In genomic region chr2:45821558-45822271, GRCh38 we compare ENCODE assay signal across 9 cellular contexts.
DNase-seq lines count a peak whose midpoint lies in the region; ATAC-seq and TF ChIP-seq lines count a peak whose summit lies in the region.
"Had no signal": no experiment of that assay in that cellular context is flagged by ENCODE, and none has a peak within 500 bp of the region (broad histone marks: within the 10 kb centered on the region; RNA-seq: fewer than 3 reads in every experiment).

No MANE protein-coding gene starts in this region.

- no TSS peak for BruUV-seq in PC-3 (replicated peaks; lab: Mats Ljungman, UMichigan)

- H3K27ac ChIP-seq in PC-3 (ENCODE audit: low read length) (peak overlapping the region; percentile 39), foreskin keratinocyte (no peak overlapping the region)

- no peaks in the 10 kb centered on the region for H3F3A ChIP-seq in PC-3 (ENCODE audit: low read length, unreplicated experiment)

- intact Hi-C loops in PC-3 (cut with micrococcal nuclease), result no loop called here

- H3K4me3 ChIP-seq in PC-3 (ENCODE audit: low read length), result peak overlapping the region; percentile 34; the same call in 1 of the 2 replicates

- H3K79me2 ChIP-seq in PC-3 (ENCODE audit: low read length), result no peaks in the 10 kb centered on the region

- no peaks in the 10 kb centered on the region for H4K20me1 ChIP-seq in PC-3 (ENCODE audit: low read length)

- peak; percentile 74 for ATAC-seq in PC-3
- peak; percentile 54 for ATAC-seq in foreskin keratinocyte
- no peak for ATAC-seq in HG03342 (IDR thresholded peaks at IDR 0.05; ENCODE audit: unreplicated experiment)

- H3K9me3 ChIP-seq in PC-3 (ENCODE audit: low read length), result no peaks in the 10 kb centered on the region

- CTCF ChIA-PET in PC-3 (lab: Charles Lee), result no interaction called here

- peak overlapping the region; percentile 72 for H3K4me2 ChIP-seq in PC-3 (ENCODE audit: low read length)

- POLR2A ChIA-PET in PC-3 (lab: Charles Lee; ENCODE audit: unreplicated experiment), result no interaction called here

- DNase-seq in Daoy (ENCODE audit: low read depth), result peak; percentile 83
- peak; percentile 89 for DNase-seq in PC-3
- DNase-seq in foreskin keratinocyte, result peak; percentile 32 to 61
- peak; percentile 89 for DNase-seq in renal cortical epithelial cell (ENCODE audit: low read depth)
- no peak for DNase-seq in effector CD4-positive, alpha-beta T cell
- DNase-seq in NOMO-1 (lab: John Stamatoyannopoulos, UW; ENCODE audit: unreplicated experiment in 2 of 2), result no peak
- no peak for DNase-seq in GM03348 (ENCODE audit: low spot score)
- DNase-seq: T-helper 9 cell had no signal

- 0 out of 2 replicates have a peak overlapping the region, but pooled peaks have one; percentile 13 for H2AFZ ChIP-seq in PC-3 (ENCODE audit: low read length)

- H3K9ac ChIP-seq in PC-3 (ENCODE audit: low read length), result no peak overlapping the region

- H3K27me3 ChIP-seq in PC-3 (ENCODE audit: low read length) (no peaks in the 10 kb centered on the region), foreskin keratinocyte (no peaks in the 10 kb centered on the region)

- H3K9me2 ChIP-seq in PC-3 (replicated peaks; ENCODE audit: low read length), result no peaks in the 10 kb centered on the region

- peaks cover 17% of the 10 kb centered on the region for H3K4me1 ChIP-seq in PC-3 (ENCODE audit: insufficient read depth, low read length)
- no peaks in the 10 kb centered on the region for H3K4me1 ChIP-seq in foreskin keratinocyte

- H3K36me3 ChIP-seq in PC-3 (ENCODE audit: low read depth, low read length), result no peaks in the 10 kb centered on the region

- TF ChIP-seq CTCF in PC-3 (conservative IDR thresholded peaks at IDR 0.05; ENCODE audit: low read depth, low read length) (no peak), foreskin keratinocyte (conservative IDR thresholded peaks at IDR 0.05) (no peak)

Comparison
In these comparisons a context has a peak if more than half of its experiments do, and no peak if none do; other contexts are left out.
1. DNase-seq: peak in Daoy (single experiment), PC-3 (single experiment), foreskin keratinocyte (2 of 2) and renal cortical epithelial cell (single experiment); none in effector CD4-positive, alpha-beta T cell (single experiment), NOMO-1 (0 of 2) and GM03348 (single experiment).